8 cellular contexts compared by ENCODE assay signal in the genomic region with DNA sequence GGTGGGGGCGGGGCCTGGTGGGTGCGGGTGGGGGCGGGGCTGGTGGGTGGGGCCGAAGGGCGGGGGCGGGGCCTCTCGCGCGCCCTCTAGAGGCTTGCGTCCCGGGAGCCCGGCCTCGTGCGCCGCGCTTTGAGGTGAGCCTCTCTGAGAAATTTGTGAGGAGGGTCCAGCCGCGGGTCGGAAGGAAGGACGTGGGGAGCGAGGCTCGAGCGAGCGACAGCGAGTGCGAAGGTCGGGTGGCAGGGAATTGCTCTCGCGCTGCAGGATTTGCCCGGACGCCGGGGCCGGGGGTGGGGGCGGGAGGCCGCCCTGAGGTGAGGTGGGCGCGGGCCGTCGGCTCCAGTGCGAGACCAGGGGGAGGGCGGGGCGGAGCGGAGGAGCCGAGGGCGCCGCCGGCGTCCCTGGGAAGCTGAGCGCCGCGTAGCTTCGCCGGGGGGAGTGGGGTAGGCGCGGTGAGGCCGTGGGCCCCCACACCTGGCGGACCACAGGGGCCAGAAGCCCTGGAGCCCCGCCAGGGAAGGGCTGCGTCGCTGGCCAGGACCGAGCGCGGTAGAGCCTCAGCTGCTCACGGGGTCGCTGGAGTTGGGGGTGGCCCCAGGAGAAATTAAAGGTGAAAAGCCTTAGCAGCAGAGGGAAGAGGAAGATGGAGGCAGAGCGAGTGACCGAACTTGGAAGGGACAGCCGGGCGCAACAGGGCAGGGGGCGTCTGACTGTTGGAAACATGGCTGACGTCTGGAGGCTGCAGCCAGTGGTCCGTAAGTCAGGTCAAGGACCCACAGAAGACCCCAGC. TPM values are rescaled to one million over a fixed set of nuclear protein-coding genes. Genes with fewer than 3 reads are reported as not detected.
DNase-seq lines count a peak whose midpoint lies in the region; ATAC-seq and TF ChIP-seq lines count a peak whose summit lies in the region.

No MANE protein-coding gene starts in this region.

- peak; percentile 60 for TF ChIP-seq CTCF in CD4-positive, alpha-beta T cell (IDR thresholded peaks at IDR 0.05)
- TF ChIP-seq CTCF in PC-9 (conservative IDR thresholded peaks at IDR 0.05) (peak; percentile 62), colonic mucosa (IDR thresholded peaks at IDR 0.05) (peak; percentile 38), uterus (IDR thresholded peaks at IDR 0.05) (peak; percentile 54 to 80 (median 62))

- H3F3A ChIP-seq in PC-9 (ENCODE audit: insufficient read depth, low read depth): peaks cover 8% of the 10 kb centered on the region; the same call in 1 of the 2 replicates

- no peaks in the 10 kb centered on the region for H3K9me3 ChIP-seq in CD4-positive, alpha-beta T cell (ENCODE audit: control insufficient read depth, low read length)
- H3K9me3 ChIP-seq in PC-9 (ENCODE audit: insufficient read depth, low read depth) (no peaks in the 10 kb centered on the region), colonic mucosa (no peaks in the 10 kb centered on the region), mesodermal cell (ENCODE audit: control insufficient read depth, low read length) (peaks cover 33% of the 10 kb centered on the region), uterus (no peaks in the 10 kb centered on the region)

- H3K36me3 ChIP-seq in PC-9 (ENCODE audit: low read depth) (0 out of 2 replicates have a peak, but pooled peaks cover 6% of the 10 kb centered on the region), colonic mucosa (no peaks in the 10 kb centered on the region), mesodermal cell (ENCODE audit: control insufficient read depth, insufficient read depth, low read length) (peaks cover 78% of the 10 kb centered on the region), uterus (no peaks in the 10 kb centered on the region)

- DNase-seq in CD4-positive, alpha-beta T cell: peak in 1 of 10 experiments; percentile 6
- no peak for DNase-seq in PC-9
- DNase-seq in colonic mucosa: no peak
- DNase-seq in uterus: peak; percentile 43 to 63
- DNase-seq in A172 (ENCODE audit: low spot score): no peak

- H3K4me1 ChIP-seq in PC-9 (replicated peaks; ENCODE audit: insufficient read depth) (peaks cover 28% of the 10 kb centered on the region), colonic mucosa (peaks cover 3% of the 10 kb centered on the region), mesodermal cell (ENCODE audit: control insufficient read depth, insufficient read depth, low read length, poor library complexity, severe bottlenecking) (peaks cover 9% of the 10 kb centered on the region), uterus (peaks cover 0 to 17% of the 10 kb centered on the region in 2 donors)

- H3K4me3 ChIP-seq in PC-9 (peak overlapping the region; percentile 71), colonic mucosa (peak overlapping the region; percentile 76), mesodermal cell (ENCODE audit: extremely low read depth, insufficient read depth, low read length, poor library complexity, severe bottlenecking) (peak overlapping the region; percentile 59), uterus (peak overlapping the region; percentile 48 to 99)

- intact Hi-C loops in CD4-positive, alpha-beta T cell (cut with DNase I, micrococcal nuclease): loop anchor here (1.0 to 10.0 kb wide), 6 partner anchors 55 to 942 kb away; a partner anchor contains a TSS
- intact Hi-C loops in PC-9 (cut with micrococcal nuclease; ENCODE audit: unreplicated experiment) (loop anchor here (5.0 kb wide), 2 partner anchors 82 to 247 kb away; a partner anchor contains a TSS), colonic mucosa (cut with DNase I) (loop anchor here (10.0 kb wide), 1 partner anchor 95 kb away; a partner anchor contains a TSS), uterus (cut with DNase I; ENCODE audit: low total_unique reads) (loop anchor here (10.0 kb wide), 1 partner anchor 255 kb away; no protein-coding TSS in a partner anchor)

- no peaks in the 10 kb centered on the region for H3K9me2 ChIP-seq in PC-9 (ENCODE audit: insufficient read depth)

- peak overlapping the region; percentile 84 for H3K4me2 ChIP-seq in PC-9

- no TSS peak for BruUV-seq in PC-9 (replicated peaks; lab: Mats Ljungman, UMichigan)

- peak overlapping the region; percentile 75 for H3K27ac Mint-ChIP-seq in CD4-positive, alpha-beta T cell

- POLR2A ChIA-PET in CD4-positive, alpha-beta T cell (lab: Charles Lee): no interaction called here
- POLR2A ChIA-PET in PC-9 (lab: Charles Lee; ENCODE audit: unreplicated experiment): no interaction called here

- no peaks in the 10 kb centered on the region for H3K27me3 Mint-ChIP-seq in CD4-positive, alpha-beta T cell

- peaks cover 56% of the 10 kb centered on the region for H3K4me1 Mint-ChIP-seq in CD4-positive, alpha-beta T cell (ENCODE audit: low read depth)

- no peaks in the 10 kb centered on the region for H3K9me3 Mint-ChIP-seq in CD4-positive, alpha-beta T cell

- whole genome bisulfite sequencing in mesodermal cell (ENCODE audit: insufficient coverage in 2 of 2), 2 experiments: 16 to 18% methylated on average over 39 to 43 of the region's 72 CpGs

- H3K9ac ChIP-seq in colonic mucosa (ENCODE audit: low read depth in 2 of 2, low read length in 2 of 2): peak overlapping the region; percentile 32 to 55

- no peaks in the 10 kb centered on the region for H3K27me3 ChIP-seq in CD4-positive, alpha-beta T cell (ENCODE audit: control insufficient read depth, insufficient read depth, low read length)
- H3K27me3 ChIP-seq in PC-9 (ENCODE audit: insufficient read depth, low read depth): no peaks in the 10 kb centered on the region
- H3K27me3 ChIP-seq in colonic mucosa: no peaks in the 10 kb centered on the region
- H3K27me3 ChIP-seq in uterus: no peaks in the 10 kb centered on the region

- H3K79me2 ChIP-seq in PC-9 (ENCODE audit: low read depth): peaks cover 21% of the 10 kb centered on the region; the same call in 1 of the 2 replicates

- H3K4me3 Mint-ChIP-seq in CD4-positive, alpha-beta T cell: peak overlapping the region; percentile 98

- H2AFZ ChIP-seq in PC-9: peak overlapping the region; percentile 87

- peak; percentile 43 for ATAC-seq in CD4-positive, alpha-beta T cell (ENCODE audit: poor library complexity)
- peak; percentile 28 for ATAC-seq in GM18909 (IDR thresholded peaks at IDR 0.05; ENCODE audit: poor library complexity, unreplicated experiment)
- ATAC-seq in HG03159 (IDR thresholded peaks at IDR 0.05; ENCODE audit: unreplicated experiment): peak; percentile 16

- H3K27ac ChIP-seq in CD4-positive, alpha-beta T cell (ENCODE audit: low read depth, low read length): no peak overlapping the region
- H3K27ac ChIP-seq in PC-9 (no peak overlapping the region), colonic mucosa (no peak overlapping the region), mesodermal cell (ENCODE audit: low read depth, low read length, severe bottlenecking) (peak overlapping the region; percentile 69), uterus (peak overlapping the region; percentile 59 to 86)

- CTCF ChIA-PET in CD4-positive, alpha-beta T cell (lab: Charles Lee): interaction anchor here (3.6 kb wide), 1 partner anchor 85 kb away, joined by 10 read pairs; no protein-coding TSS in a partner anchor
- CTCF ChIA-PET in PC-9 (lab: Charles Lee): interaction anchor here (0.6 to 0.7 kb wide), 2 partner anchors 25 to 90 kb away, joined by 3 read pairs; no protein-coding TSS in a partner anchor

- TF ChIP-seq POLR2A in uterus (IDR thresholded peaks at IDR 0.05): no peak

- no peaks in the 10 kb centered on the region for H4K20me1 ChIP-seq in PC-9 (ENCODE audit: insufficient read depth)

- H3K36me3 Mint-ChIP-seq in CD4-positive, alpha-beta T cell (ENCODE audit: low read depth): peaks cover 36% of the 10 kb centered on the region

RNA-seq across cellular contexts. Expression of a gene that starts 0.8 kb away (rescaled TPM):
- total RNA-seq in CD4-positive, alpha-beta T cell: 10 to 100 TPM; 30.4 TPM
- 69.0 and 92.3 TPM in 2 replicates for total RNA-seq in PC-9 (2021)
- total RNA-seq in colonic mucosa: 100 to 1,000 TPM in 1 of 2 donors, 10 to 100 TPM in 1; 78.2 to 142 TPM
- 96.0 TPM for polyA plus RNA-seq in mesodermal cell (2013, experiment 1 of 2)
- polyA plus RNA-seq in mesodermal cell (2013, experiment 2 of 2): 87.3 TPM
- 10 to 100 TPM; 35.4 to 94.0 (median 41.5) TPM for total RNA-seq in uterus
- 76.0 and 95.1 TPM in 2 replicates for total RNA-seq in A172 (2014; rRNA removed; shearing (Covaris generic))

RNA-seq across cellular contexts. Expression of a gene that starts 45.1 kb away (rescaled TPM):
- 1 to 10 TPM; 2.8 to 3.0 TPM for total RNA-seq in CD4-positive, alpha-beta T cell
- total RNA-seq in PC-9 (2021) (31.8 and 32.7 TPM in 2 replicates), colonic mucosa (1 to 10 TPM; 6.2 to 6.9 TPM), uterus (1 to 10 TPM in 3 of 4 donors, not detected in 1; 4.9 to 10.0 (median 6.4) TPM)
- polyA plus RNA-seq in mesodermal cell (2013, experiment 1 of 2): 39.8 TPM
- polyA plus RNA-seq in mesodermal cell (2013, experiment 2 of 2): 31.9 TPM
- 13.9 and 16.0 TPM in 2 replicates for total RNA-seq in A172 (2014; rRNA removed; shearing (Covaris generic))

RNA-seq across cellular contexts. Expression of a gene that starts 56.1 kb away (rescaled TPM):
- 10 to 100 TPM; 94.3 to 96.5 TPM for total RNA-seq in CD4-positive, alpha-beta T cell
- total RNA-seq in PC-9 (2021) (57.8 and 69.6 TPM in 2 replicates), colonic mucosa (100 to 1,000 TPM in 1 of 2 donors, 10 to 100 TPM in 1; 68.4 to 112 TPM), uterus (100 to 1,000 TPM in 2 of 4 donors, 10 to 100 TPM in 2; 24.1 to 128 (median 93.2) TPM)
- 72.4 TPM for polyA plus RNA-seq in mesodermal cell (2013, experiment 1 of 2)
- polyA plus RNA-seq in mesodermal cell (2013, experiment 2 of 2): 61.0 TPM
- 57.6 and 61.7 TPM in 2 replicates for total RNA-seq in A172 (2014; rRNA removed; shearing (Covaris generic))

RNA-seq across cellular contexts. Expression of a gene that starts 56.8 kb away (rescaled TPM):
- total RNA-seq in CD4-positive, alpha-beta T cell: 10 to 100 TPM; 10.6 to 14.8 TPM
- total RNA-seq in PC-9 (2021) (13.8 and 17.3 TPM in 2 replicates), colonic mucosa (10 to 100 TPM in 1 of 2 donors, 1 to 10 TPM in 1; 8.0 to 12.4 TPM), uterus (10 to 100 TPM in 3 of 4 donors, 1 to 10 TPM in 1; 2.9 to 78.6 (median 13.0) TPM)
- polyA plus RNA-seq in mesodermal cell (2013, experiment 1 of 2): 27.9 TPM
- polyA plus RNA-seq in mesodermal cell (2013, experiment 2 of 2): 25.8 TPM
- total RNA-seq in A172 (2014; rRNA removed; shearing (Covaris generic)): 13.7 and 25.5 TPM in 2 replicates

Comparison
In these comparisons a context has a peak if more than half of its experiments do, and no peak if none do; other contexts are left out.
1. DNase-seq: peak in uterus (2 of 2); none in PC-9 (0 of 2), colonic mucosa (single experiment) and A172 (single experiment).
2. H3K27ac ChIP-seq: peak in mesodermal cell (single experiment) and uterus (2 of 2); none in CD4-positive, alpha-beta T cell (single experiment), PC-9 (single experiment) and colonic mucosa (single experiment).
3. Peak in every context shown above with its lines, with median percentiles within 50 percentile points of each other: ATAC-seq, CTCF ChIP-seq and H3K4me3 ChIP-seq.